ENCODE assay signal across 22 cellular contexts in genomic region chr15:69748700-69749099, GRCh38.
A peak's percentile ranks its signal among the peaks of the same experiment; 100 is the strongest.
DNase-seq lines count a peak whose midpoint lies in the region; ATAC-seq lines count a peak whose summit lies in the region.
"Had no signal": no experiment of that assay in that cellular context is flagged by ENCODE, and none has a peak within 500 bp of the region (broad histone marks: within the 10 kb centered on the region; RNA-seq: fewer than 3 reads in every experiment).

No MANE protein-coding gene starts in this region.

- H3K36me3 Mint-ChIP-seq in activated naive CD8-positive, alpha-beta T cell treated with anti-CD3 and anti-CD28 coated beads, Interleukin-2, amount 10 ng/mL, durations not matched to agents 7 days and 5 days = peaks cover 32% of the 10 kb centered on the region
- H3K36me3 Mint-ChIP-seq in activated naive CD8-positive, alpha-beta T cell treated with anti-CD3 and anti-CD28 coated beads for 36 hours = peaks cover 17% of the 10 kb centered on the region
- H3K36me3 Mint-ChIP-seq in activated T-helper 1 cell treated with anti-CD3 and anti-CD28 coated beads, Interleukin-12 subunit alpha, Interleukin-12 subunit beta, Interleukin-2, Interleukin-4 antibody, amounts not matched to agents 30 ng/mL and 10 ng/mL and 1 ng/mL, durations not matched to agents 14 hours and 24 hours and 36 hours (ENCODE audit: low read depth) = peaks cover 28% of the 10 kb centered on the region
- H3K36me3 Mint-ChIP-seq in activated T-cell treated with anti-CD3 and anti-CD28 coated beads, Interleukin-2, amount 50 U/mL, for 72 hours (ENCODE audit: insufficient read depth in 2 of 2) = peaks cover 10 to 14% of the 10 kb centered on the region in 2 donors

- DNase-seq in activated naive CD8-positive, alpha-beta T cell treated with anti-CD3 and anti-CD28 coated beads, Interleukin-2, amount 10 ng/mL, durations not matched to agents 7 days and 5 days = no peak
- DNase-seq in activated naive CD8-positive, alpha-beta T cell treated with anti-CD3 and anti-CD28 coated beads for 36 hours = no peak
- no peak for DNase-seq in activated T-helper 1 cell treated with anti-CD3 and anti-CD28 coated beads, Interleukin-12 subunit alpha, Interleukin-12 subunit beta, Interleukin-2, Interleukin-4 antibody, amounts not matched to agents 30 ng/mL and 10 ng/mL and 1 ng/mL, durations not matched to agents 14 hours and 24 hours and 36 hours (ENCODE audit: low spot score)
- peak; percentile 33 for DNase-seq in left lobe of liver (ENCODE audit: low spot score)
- DNase-seq in stimulated activated CD8-positive, alpha-beta memory T cell treated with anti-CD3 and anti-CD28 coated beads, Interleukin-4, amount 100 ng/mL, for 48 hours = peak; percentile 17
- no peak for DNase-seq in activated T-cell treated with anti-CD3 and anti-CD28 coated beads, Interleukin-2, amount 50 U/mL, for 72 hours
- DNase-seq: CD4-positive, CD25-positive, alpha-beta regulatory T cell; COR-L47; DMS153; GM23248; H9; HFFc6; KBM-7; NCI-H1092; NCI-H1436; NCI-H2029 treated with DMSO at 0.1 percent for 48 hours; NCI-H446; NCI-H526; OCI-M1; SHP77 had no signal

- peaks cover 34% of the 10 kb centered on the region for H3K4me1 Mint-ChIP-seq in activated naive CD8-positive, alpha-beta T cell treated with anti-CD3 and anti-CD28 coated beads, Interleukin-2, amount 10 ng/mL, durations not matched to agents 7 days and 5 days
- H3K4me1 Mint-ChIP-seq in activated naive CD8-positive, alpha-beta T cell treated with anti-CD3 and anti-CD28 coated beads for 36 hours = peaks cover 43% of the 10 kb centered on the region
- peaks cover 51% of the 10 kb centered on the region for H3K4me1 Mint-ChIP-seq in activated T-helper 1 cell treated with anti-CD3 and anti-CD28 coated beads, Interleukin-12 subunit alpha, Interleukin-12 subunit beta, Interleukin-2, Interleukin-4 antibody, amounts not matched to agents 30 ng/mL and 10 ng/mL and 1 ng/mL, durations not matched to agents 14 hours and 24 hours and 36 hours (ENCODE audit: low read depth)
- H3K4me1 Mint-ChIP-seq in activated T-cell treated with anti-CD3 and anti-CD28 coated beads, Interleukin-2, amount 50 U/mL, for 72 hours (ENCODE audit: low read depth) = peaks cover 65% of the 10 kb centered on the region

- no peak for ATAC-seq in activated naive CD8-positive, alpha-beta T cell treated with anti-CD3 and anti-CD28 coated beads, Interleukin-2, amount 10 ng/mL, durations not matched to agents 7 days and 5 days (ENCODE audit: low read depth)
- ATAC-seq in left lobe of liver (no peak), HG03175 (IDR thresholded peaks at IDR 0.05; ENCODE audit: unreplicated experiment) (no peak), HG03097 (IDR thresholded peaks at IDR 0.05; ENCODE audit: low FRiP score, unreplicated experiment) (no peak)
- no peak for ATAC-seq in activated T-cell treated with anti-CD3 and anti-CD28 coated beads, Interleukin-2, amount 50 U/mL, for 72 hours (replicated peaks in 1 of 2)

- POLR2A ChIA-PET in activated naive CD8-positive, alpha-beta T cell treated with anti-CD3 and anti-CD28 coated beads, Interleukin-2, amount 10 ng/mL, durations not matched to agents 7 days and 5 days (lab: Charles Lee) = no interaction called here

- no peak overlapping the region for H3K4me3 Mint-ChIP-seq in activated naive CD8-positive, alpha-beta T cell treated with anti-CD3 and anti-CD28 coated beads, Interleukin-2, amount 10 ng/mL, durations not matched to agents 7 days and 5 days
- no peak overlapping the region for H3K4me3 Mint-ChIP-seq in activated naive CD8-positive, alpha-beta T cell treated with anti-CD3 and anti-CD28 coated beads for 36 hours
- H3K4me3 Mint-ChIP-seq in activated T-helper 1 cell treated with anti-CD3 and anti-CD28 coated beads, Interleukin-12 subunit alpha, Interleukin-12 subunit beta, Interleukin-2, Interleukin-4 antibody, amounts not matched to agents 30 ng/mL and 10 ng/mL and 1 ng/mL, durations not matched to agents 14 hours and 24 hours and 36 hours = no peak overlapping the region
- H3K4me3 Mint-ChIP-seq in activated T-cell treated with anti-CD3 and anti-CD28 coated beads, Interleukin-2, amount 50 U/mL, for 72 hours = no peak overlapping the region
- H3K4me3 Mint-ChIP-seq: CD4-positive, CD25-positive, alpha-beta regulatory T cell; H9; HFFc6 had no signal

- intact Hi-C loops in activated T-helper 1 cell treated with anti-CD3 and anti-CD28 coated beads, Interleukin-12 subunit alpha, Interleukin-12 subunit beta, Interleukin-2, Interleukin-4 antibody, amounts not matched to agents 30 ng/mL and 10 ng/mL and 1 ng/mL, durations not matched to agents 14 hours and 24 hours and 36 hours (cut with micrococcal nuclease) = no loop called here

- H3K27me3 Mint-ChIP-seq in activated naive CD8-positive, alpha-beta T cell treated with anti-CD3 and anti-CD28 coated beads, Interleukin-2, amount 10 ng/mL, durations not matched to agents 7 days and 5 days = peaks cover 7% of the 10 kb centered on the region
- peaks cover 31% of the 10 kb centered on the region for H3K27me3 Mint-ChIP-seq in activated naive CD8-positive, alpha-beta T cell treated with anti-CD3 and anti-CD28 coated beads for 36 hours
- H3K27me3 Mint-ChIP-seq in activated T-helper 1 cell treated with anti-CD3 and anti-CD28 coated beads, Interleukin-12 subunit alpha, Interleukin-12 subunit beta, Interleukin-2, Interleukin-4 antibody, amounts not matched to agents 30 ng/mL and 10 ng/mL and 1 ng/mL, durations not matched to agents 14 hours and 24 hours and 36 hours (ENCODE audit: insufficient read depth) = peaks cover 5% of the 10 kb centered on the region
- H3K27me3 Mint-ChIP-seq in activated T-cell treated with anti-CD3 and anti-CD28 coated beads, Interleukin-2, amount 50 U/mL, for 72 hours (ENCODE audit: low read depth) = peaks cover 35% of the 10 kb centered on the region

- peak overlapping the region; percentile 62 for H3K27ac Mint-ChIP-seq in activated naive CD8-positive, alpha-beta T cell treated with anti-CD3 and anti-CD28 coated beads, Interleukin-2, amount 10 ng/mL, durations not matched to agents 7 days and 5 days
- no peak overlapping the region for H3K27ac Mint-ChIP-seq in activated naive CD8-positive, alpha-beta T cell treated with anti-CD3 and anti-CD28 coated beads for 36 hours
- peak overlapping the region; percentile 7 for H3K27ac Mint-ChIP-seq in activated T-helper 1 cell treated with anti-CD3 and anti-CD28 coated beads, Interleukin-12 subunit alpha, Interleukin-12 subunit beta, Interleukin-2, Interleukin-4 antibody, amounts not matched to agents 30 ng/mL and 10 ng/mL and 1 ng/mL, durations not matched to agents 14 hours and 24 hours and 36 hours
- H3K27ac Mint-ChIP-seq in activated T-cell treated with anti-CD3 and anti-CD28 coated beads, Interleukin-2, amount 50 U/mL, for 72 hours = no peak overlapping the region
- H3K27ac Mint-ChIP-seq: HFFc6 had no signal

- peaks cover 14% of the 10 kb centered on the region for H3K9me3 Mint-ChIP-seq in activated naive CD8-positive, alpha-beta T cell treated with anti-CD3 and anti-CD28 coated beads, Interleukin-2, amount 10 ng/mL, durations not matched to agents 7 days and 5 days
- H3K9me3 Mint-ChIP-seq in activated naive CD8-positive, alpha-beta T cell treated with anti-CD3 and anti-CD28 coated beads for 36 hours = peaks cover 17% of the 10 kb centered on the region
- peaks cover 30% of the 10 kb centered on the region for H3K9me3 Mint-ChIP-seq in activated T-helper 1 cell treated with anti-CD3 and anti-CD28 coated beads, Interleukin-12 subunit alpha, Interleukin-12 subunit beta, Interleukin-2, Interleukin-4 antibody, amounts not matched to agents 30 ng/mL and 10 ng/mL and 1 ng/mL, durations not matched to agents 14 hours and 24 hours and 36 hours
- H3K9me3 Mint-ChIP-seq in activated T-cell treated with anti-CD3 and anti-CD28 coated beads, Interleukin-2, amount 50 U/mL, for 72 hours = peaks cover 2 to 8% of the 10 kb centered on the region in 2 donors

Comparison
In these comparisons a context has a peak if more than half of its experiments do, and no peak if none do; other contexts are left out.
1. H3K27ac Mint-ChIP-seq: peak in activated naive CD8-positive, alpha-beta T cell treated with anti-CD3 and anti-CD28 coated beads, Interleukin-2, amount 10 ng/mL, durations not matched to agents 7 days and 5 days (single experiment) and activated T-helper 1 cell treated with anti-CD3 and anti-CD28 coated beads, Interleukin-12 subunit alpha, Interleukin-12 subunit beta, Interleukin-2, Interleukin-4 antibody, amounts not matched to agents 30 ng/mL and 10 ng/mL and 1 ng/mL, durations not matched to agents 14 hours and 24 hours and 36 hours (single experiment); none in activated naive CD8-positive, alpha-beta T cell treated with anti-CD3 and anti-CD28 coated beads for 36 hours (single experiment) and activated T-cell treated with anti-CD3 and anti-CD28 coated beads, Interleukin-2, amount 50 U/mL, for 72 hours (single experiment).
2. DNase-seq: peak in left lobe of liver (single experiment) and stimulated activated CD8-positive, alpha-beta memory T cell treated with anti-CD3 and anti-CD28 coated beads, Interleukin-4, amount 100 ng/mL, for 48 hours (single experiment); none in activated naive CD8-positive, alpha-beta T cell treated with anti-CD3 and anti-CD28 coated beads, Interleukin-2, amount 10 ng/mL, durations not matched to agents 7 days and 5 days (single experiment), activated naive CD8-positive, alpha-beta T cell treated with anti-CD3 and anti-CD28 coated beads for 36 hours (single experiment), activated T-helper 1 cell treated with anti-CD3 and anti-CD28 coated beads, Interleukin-12 subunit alpha, Interleukin-12 subunit beta, Interleukin-2, Interleukin-4 antibody, amounts not matched to agents 30 ng/mL and 10 ng/mL and 1 ng/mL, durations not matched to agents 14 hours and 24 hours and 36 hours (single experiment) and activated T-cell treated with anti-CD3 and anti-CD28 coated beads, Interleukin-2, amount 50 U/mL, for 72 hours (0 of 2).